ENCODE assay signal across 10 cellular contexts in the genomic region with DNA sequence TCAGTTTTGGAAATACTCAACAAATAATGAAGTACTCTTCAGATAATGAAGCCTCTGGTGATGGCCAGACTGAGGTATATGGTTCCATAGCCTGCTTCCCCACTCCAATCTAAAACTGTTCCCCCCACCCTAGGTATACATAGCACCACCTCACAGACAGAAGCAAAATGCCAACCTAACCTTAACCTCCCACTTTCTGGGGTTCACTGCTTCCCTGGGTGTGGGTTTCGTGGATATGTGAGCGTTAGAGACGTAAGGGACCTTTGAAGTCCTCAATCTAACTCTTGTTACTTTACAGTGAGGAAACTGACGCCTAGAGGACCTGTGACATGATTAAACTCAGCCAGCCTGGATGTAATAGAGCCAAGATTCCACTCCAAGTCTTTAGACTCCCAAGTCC. TPM values are rescaled to one million over a fixed set of nuclear protein-coding genes. Genes with fewer than 3 reads are reported as not detected.
DNase-seq lines count a peak whose midpoint lies in the region; ATAC-seq, FAIRE-seq and TF ChIP-seq lines count a peak whose summit lies in the region.
"Had no signal": no experiment of that assay in that cellular context is flagged by ENCODE, and none has a peak within 500 bp of the region (broad histone marks: within the 10 kb centered on the region; RNA-seq: fewer than 3 reads in every experiment).

No MANE protein-coding gene starts in this region.

- H3K27me3 Mint-ChIP-seq in activated naive CD4-positive, alpha-beta T cell treated with anti-CD3 and anti-CD28 coated beads, Interleukin-2, amount 50 U/mL, for 24 hours: no peaks in the 10 kb centered on the region
- H3K27me3 Mint-ChIP-seq in activated T-helper 17 cell treated with anti-CD3 and anti-CD28 coated beads, Interleukin-2, amount 50 U/mL, for 72 hours: no peaks in the 10 kb centered on the region

- no peaks in the 10 kb centered on the region for H4K20me1 ChIP-seq in keratinocyte (ENCODE audit: control insufficient read depth, extremely low read depth, insufficient read depth, low read length)

- H3K4me3 ChIP-seq in keratinocyte (ENCODE audit: control insufficient read depth in 2 of 3, extremely low read depth in 1 of 3, insufficient read depth in 2 of 3, low read depth in 1 of 3, low read length in 3 of 3): peak overlapping the region in 2 of 3 experiments; percentile 71 to 84

- H3K4me2 ChIP-seq in keratinocyte (ENCODE audit: control insufficient read depth, extremely low read depth, insufficient read depth, low read depth, low read length): peak overlapping the region; percentile 97

- H3K27ac Mint-ChIP-seq in activated naive CD4-positive, alpha-beta T cell treated with anti-CD3 and anti-CD28 coated beads, Interleukin-2, amount 50 U/mL, for 24 hours: peak overlapping the region; percentile 98
- H3K27ac Mint-ChIP-seq in activated naive CD4-positive, alpha-beta T cell treated with anti-CD3 and anti-CD28 coated beads, Interleukin-2, amount 50 U/mL, for 72 hours: peak overlapping the region in 1 of 2 donors; percentile 93
- H3K27ac Mint-ChIP-seq in activated T-helper 17 cell treated with anti-CD3 and anti-CD28 coated beads, Interleukin-2, amount 50 U/mL, for 72 hours: peak overlapping the region; percentile 95

- DNase-seq in activated naive CD4-positive, alpha-beta T cell treated with anti-CD3 and anti-CD28 coated beads, Interleukin-2, amount 50 U/mL, for 72 hours (ENCODE audit: low spot score in 2 of 2): no peak
- DNase-seq in keratinocyte (ENCODE audit: low read depth, low spot score) (no peak), substantia nigra (lab: John Stamatoyannopoulos, UW) (no peak), ACHN (no peak), cerebellum (ENCODE audit: low spot score) (no peak)
- DNase-seq: caudate nucleus had no signal

- no peak for TF ChIP-seq CTCF in keratinocyte (optimal IDR thresholded peaks at IDR 0.05 in 1 of 3, IDR thresholded peaks at IDR 0.05 in 1 of 3, conservative IDR thresholded peaks at IDR 0.05 in 1 of 3; ENCODE audit: extremely low read depth in 1 of 3, insufficient read depth in 2 of 3, low read length in 3 of 3)

- no peaks in the 10 kb centered on the region for H3K9me3 ChIP-seq in keratinocyte (ENCODE audit: control insufficient read depth, low read depth, low read length)

- no peaks in the 10 kb centered on the region for H3K27me3 ChIP-seq in keratinocyte (ENCODE audit: control insufficient read depth, extremely low read depth, insufficient read depth, low read length)

- no peak overlapping the region for H3K9ac ChIP-seq in keratinocyte (ENCODE audit: control insufficient read depth, extremely low read depth, insufficient read depth, low read length)

- H3K4me1 ChIP-seq in keratinocyte (ENCODE audit: control insufficient read depth, extremely low read depth, insufficient read depth, low read length): peaks cover 30% of the 10 kb centered on the region

- ATAC-seq in activated naive CD4-positive, alpha-beta T cell treated with anti-CD3 and anti-CD28 coated beads, Interleukin-2, amount 50 U/mL, for 72 hours: no peak
- ATAC-seq in activated T-helper 17 cell treated with anti-CD3 and anti-CD28 coated beads, Interleukin-2, amount 50 U/mL, for 72 hours (replicated peaks): no peak
- no peak for ATAC-seq in HG03442 (IDR thresholded peaks at IDR 0.05; ENCODE audit: unreplicated experiment)

- H3K27ac ChIP-seq in keratinocyte (ENCODE audit: control insufficient read depth, insufficient read depth, low read length) (no peak overlapping the region), substantia nigra (ENCODE audit: low read depth, low read length, poor library complexity, severe bottlenecking) (peak overlapping the region; percentile 38)

- in situ Hi-C loops in ACHN (cut with HindIII; ENCODE audit: low pct_ligation_motif_present, low pct_unique_long_range_greater_than_20kb, low sequenced_read_pairs): no loop called here

- H3K9me1 ChIP-seq in keratinocyte (ENCODE audit: control insufficient read depth, extremely low read depth, insufficient read depth, low read length): no peaks in the 10 kb centered on the region

- peaks cover 23 to 26% of the 10 kb centered on the region in 2 experiments for H3K36me3 ChIP-seq in keratinocyte (ENCODE audit: control insufficient read depth in 2 of 2, extremely low read depth in 1 of 2, insufficient read depth in 2 of 2, low read length in 2 of 2)

- H3K9me3 Mint-ChIP-seq in activated naive CD4-positive, alpha-beta T cell treated with anti-CD3 and anti-CD28 coated beads, Interleukin-2, amount 50 U/mL, for 24 hours: no peaks in the 10 kb centered on the region
- H3K9me3 Mint-ChIP-seq in activated naive CD4-positive, alpha-beta T cell treated with anti-CD3 and anti-CD28 coated beads, Interleukin-2, amount 50 U/mL, for 72 hours: no peaks in the 10 kb centered on the region
- no peaks in the 10 kb centered on the region for H3K9me3 Mint-ChIP-seq in activated T-helper 17 cell treated with anti-CD3 and anti-CD28 coated beads, Interleukin-2, amount 50 U/mL, for 72 hours

- H3K36me3 Mint-ChIP-seq in activated naive CD4-positive, alpha-beta T cell treated with anti-CD3 and anti-CD28 coated beads, Interleukin-2, amount 50 U/mL, for 24 hours: peaks cover 9% of the 10 kb centered on the region
- peaks cover 16 to 18% of the 10 kb centered on the region in 2 donors for H3K36me3 Mint-ChIP-seq in activated naive CD4-positive, alpha-beta T cell treated with anti-CD3 and anti-CD28 coated beads, Interleukin-2, amount 50 U/mL, for 72 hours
- H3K36me3 Mint-ChIP-seq in activated T-helper 17 cell treated with anti-CD3 and anti-CD28 coated beads, Interleukin-2, amount 50 U/mL, for 72 hours (ENCODE audit: low read depth): peaks cover 61% of the 10 kb centered on the region

- H3K79me2 ChIP-seq in keratinocyte (ENCODE audit: control insufficient read depth, insufficient read depth, low read length): peaks cover 23% of the 10 kb centered on the region

- dilution Hi-C loops in keratinocyte (cut with MboI; ENCODE audit: extremely low pct_ligation_motif_present, low sequenced_read_pairs): no loop called here

- no peak for FAIRE-seq in keratinocyte (lab: Jason Lieb, UNC)
- FAIRE-seq: D721Med had no signal

- peak overlapping the region; percentile 97 for H3K4me3 Mint-ChIP-seq in activated naive CD4-positive, alpha-beta T cell treated with anti-CD3 and anti-CD28 coated beads, Interleukin-2, amount 50 U/mL, for 24 hours
- H3K4me3 Mint-ChIP-seq in activated T-helper 17 cell treated with anti-CD3 and anti-CD28 coated beads, Interleukin-2, amount 50 U/mL, for 72 hours: peak overlapping the region; percentile 95

- peaks cover 34% of the 10 kb centered on the region for H3K4me1 Mint-ChIP-seq in activated naive CD4-positive, alpha-beta T cell treated with anti-CD3 and anti-CD28 coated beads, Interleukin-2, amount 50 U/mL, for 24 hours
- peaks cover 22% of the 10 kb centered on the region for H3K4me1 Mint-ChIP-seq in activated T-helper 17 cell treated with anti-CD3 and anti-CD28 coated beads, Interleukin-2, amount 50 U/mL, for 72 hours

- H2AFZ ChIP-seq in keratinocyte (ENCODE audit: control insufficient read depth, low read length): no peak overlapping the region

RNA-seq across cellular contexts. Expression of a gene that starts 1.4 kb away (rescaled TPM):
- 10 to 100 TPM; 14.5 to 26.3 TPM for total RNA-seq in activated naive CD4-positive, alpha-beta T cell treated with anti-CD3 and anti-CD28 coated beads, Interleukin-2, amount 50 U/mL, for 72 hours
- 10 to 100 TPM; 16.5 to 19.3 TPM for total RNA-seq in activated T-helper 17 cell treated with anti-CD3 and anti-CD28 coated beads, Interleukin-2, amount 50 U/mL, for 72 hours
- polyA plus RNA-seq in keratinocyte: 24.1 to 35.4 TPM (median 26.3 TPM) in 3 replicates
- 10.6 TPM for polyA plus RNA-seq in keratinocyte (2011; ENCODE audit: low read depth)
- polyA plus RNA-seq in keratinocyte (2011; cell fraction: cytosol; rRNA removed): 32.2 and 47.8 TPM in 2 replicates
- 28.1 and 37.3 TPM in 2 replicates for polyA plus RNA-seq in keratinocyte (2011; cell fraction: nucleus; rRNA removed)
- polyA plus RNA-seq in keratinocyte (2012; ENCODE audit: low replicate concordance): 38.2 and 59.4 TPM in 2 replicates
- 24.3 to 54.7 TPM (median 34.0 TPM) in 3 replicates for polyA minus RNA-seq in keratinocyte
- polyA minus RNA-seq in keratinocyte (2011; cell fraction: cytosol; rRNA and poly(A)+ RNA removed): 38.8 TPM
- polyA minus RNA-seq in keratinocyte (2011; cell fraction: nucleus; rRNA and poly(A)+ RNA removed): 12.1 and 18.5 TPM in 2 replicates
- total RNA-seq in cerebellum: 29.4 TPM

RNA-seq across cellular contexts. Expression of a gene that starts 34.7 kb away (rescaled TPM):
- 10 to 100 TPM; 22.7 to 40.9 TPM for total RNA-seq in activated naive CD4-positive, alpha-beta T cell treated with anti-CD3 and anti-CD28 coated beads, Interleukin-2, amount 50 U/mL, for 72 hours
- total RNA-seq in activated T-helper 17 cell treated with anti-CD3 and anti-CD28 coated beads, Interleukin-2, amount 50 U/mL, for 72 hours: 10 to 100 TPM; 24.4 to 53.7 TPM
- polyA plus RNA-seq in keratinocyte: 25.9 to 35.0 TPM (median 28.6 TPM) in 3 replicates
- 56.9 TPM for polyA plus RNA-seq in keratinocyte (2011; ENCODE audit: low read depth)
- polyA plus RNA-seq in keratinocyte (2011; cell fraction: cytosol; rRNA removed): 18.1 and 28.0 TPM in 2 replicates
- 81.8 and 114 TPM in 2 replicates for polyA plus RNA-seq in keratinocyte (2011; cell fraction: nucleus; rRNA removed)
- polyA plus RNA-seq in keratinocyte (2012; ENCODE audit: low replicate concordance): 48.4 and 59.6 TPM in 2 replicates
- 32.7 to 104 TPM (median 40.3 TPM) in 3 replicates for polyA minus RNA-seq in keratinocyte
- polyA minus RNA-seq in keratinocyte (2011; cell fraction: cytosol; rRNA and poly(A)+ RNA removed): 72.1 TPM
- 80.5 and 92.7 TPM in 2 replicates for polyA minus RNA-seq in keratinocyte (2011; cell fraction: nucleus; rRNA and poly(A)+ RNA removed)
- total RNA-seq in cerebellum: 37.1 TPM
